Comparison of ENCODE assay signal across 1 cellular context in the genomic region with DNA sequence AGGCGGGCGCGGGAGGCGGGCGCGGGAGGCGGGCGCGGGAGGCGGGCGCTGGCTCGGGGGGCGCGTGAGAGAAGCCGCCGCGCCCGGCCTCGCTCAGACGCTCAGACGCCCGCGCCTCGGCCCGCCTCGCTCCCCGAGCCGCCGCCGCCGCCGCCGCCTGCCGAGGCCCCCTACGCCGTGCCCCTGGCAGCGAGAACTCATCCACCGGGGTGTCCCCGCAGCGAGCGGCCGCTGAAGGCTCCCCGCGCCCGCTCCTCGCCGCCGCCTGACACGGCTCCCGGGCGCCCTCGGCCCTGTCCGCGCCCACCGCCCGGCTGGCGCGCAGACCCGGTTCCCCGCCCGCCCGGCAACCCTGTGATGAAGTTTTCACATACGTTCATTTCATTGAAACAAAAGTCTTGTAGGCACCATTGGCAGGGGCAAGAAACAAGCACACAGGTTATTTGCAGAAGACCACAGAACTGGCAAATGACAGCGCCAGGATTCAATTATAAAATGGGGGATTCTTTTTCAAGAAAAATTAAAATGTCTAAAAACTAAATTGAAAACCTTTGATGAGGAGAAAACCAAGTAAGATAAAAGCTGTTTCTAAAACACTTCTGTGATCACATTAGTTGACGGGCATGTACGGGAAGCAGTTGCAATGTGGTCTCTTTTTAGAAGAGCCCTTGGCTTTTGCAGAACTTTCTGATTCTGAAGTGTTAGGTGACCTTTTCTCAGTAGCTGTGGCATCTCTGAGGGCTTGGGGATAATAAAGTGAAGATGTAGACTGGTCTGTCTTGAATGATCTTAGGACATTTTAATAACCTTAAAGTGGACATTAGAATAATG.
TF ChIP-seq lines count a peak whose summit lies in the region.

No MANE protein-coding gene starts in this region.

TF ChIP-seq in HepG2, 621 proteins besides CTCF, POLR2A, EP300 and RAD21 (continued from another document):
- TF ChIP-seq, protein P1, sequence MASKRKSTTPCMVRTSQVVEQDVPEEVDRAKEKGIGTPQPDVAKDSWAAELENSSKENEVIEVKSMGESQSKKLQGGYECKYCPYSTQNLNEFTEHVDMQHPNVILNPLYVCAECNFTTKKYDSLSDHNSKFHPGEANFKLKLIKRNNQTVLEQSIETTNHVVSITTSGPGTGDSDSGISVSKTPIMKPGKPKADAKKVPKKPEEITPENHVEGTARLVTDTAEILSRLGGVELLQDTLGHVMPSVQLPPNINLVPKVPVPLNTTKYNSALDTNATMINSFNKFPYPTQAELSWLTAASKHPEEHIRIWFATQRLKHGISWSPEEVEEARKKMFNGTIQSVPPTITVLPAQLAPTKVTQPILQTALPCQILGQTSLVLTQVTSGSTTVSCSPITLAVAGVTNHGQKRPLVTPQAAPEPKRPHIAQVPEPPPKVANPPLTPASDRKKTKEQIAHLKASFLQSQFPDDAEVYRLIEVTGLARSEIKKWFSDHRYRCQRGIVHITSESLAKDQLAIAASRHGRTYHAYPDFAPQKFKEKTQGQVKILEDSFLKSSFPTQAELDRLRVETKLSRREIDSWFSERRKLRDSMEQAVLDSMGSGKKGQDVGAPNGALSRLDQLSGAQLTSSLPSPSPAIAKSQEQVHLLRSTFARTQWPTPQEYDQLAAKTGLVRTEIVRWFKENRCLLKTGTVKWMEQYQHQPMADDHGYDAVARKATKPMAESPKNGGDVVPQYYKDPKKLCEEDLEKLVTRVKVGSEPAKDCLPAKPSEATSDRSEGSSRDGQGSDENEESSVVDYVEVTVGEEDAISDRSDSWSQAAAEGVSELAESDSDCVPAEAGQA (IDR thresholded peaks at IDR 0.05; ENCODE audit: low read depth) = no peak
- TF ChIP-seq, protein P1 (CRISPR knock-in tag; IDR thresholded peaks at IDR 0.05; ENCODE audit: borderline replicate concordance) = no peak
